8 cellular contexts compared by ENCODE assay signal in genomic region chr16:50367777-50368409, GRCh38. TPM values are rescaled to one million over a fixed set of nuclear protein-coding genes. Genes with fewer than 3 reads are reported as not detected.
DNase-seq lines count a peak whose midpoint lies in the region; ATAC-seq and TF ChIP-seq lines count a peak whose summit lies in the region.

No MANE protein-coding gene starts in this region.

- no peaks in the 10 kb centered on the region for H4K20me1 ChIP-seq in KMS-11 (ENCODE audit: insufficient read depth)

- peaks cover 40 to 67% (median 49%) of the 10 kb centered on the region in 4 donors for H3K4me1 Mint-ChIP-seq in CD4-positive, CD25-positive, alpha-beta regulatory T cell
- H3K4me1 Mint-ChIP-seq in dendritic cell treated with granulocyte-macrophage colony-stimulating factor and Interleukin-4, amounts not matched to agents 40 ng/mL and 50 ng/mL, for 4 days (ENCODE audit: low read depth), result peaks cover 38% of the 10 kb centered on the region
- peaks cover 36 to 54% of the 10 kb centered on the region in 2 donors for H3K4me1 Mint-ChIP-seq in natural killer cell treated with Interleukin-12 subunit alpha and Interleukin-12 subunit beta and Interleukin-15 and Interleukin-18, amount 100 ng/mL, for 72 hours (ENCODE audit: low read depth in 2 of 2)

- H3K27me3 ChIP-seq in CD4-positive, CD25-positive, alpha-beta regulatory T cell (ENCODE audit: control insufficient read depth, insufficient read depth, low read length), result no peaks in the 10 kb centered on the region
- no peaks in the 10 kb centered on the region for H3K27me3 ChIP-seq in KMS-11 (ENCODE audit: insufficient read depth, low read depth)

- H3K79me2 ChIP-seq in KMS-11 (ENCODE audit: insufficient read depth, low read depth), result peaks cover 41% of the 10 kb centered on the region

- TF ChIP-seq CTCF in KMS-11 (conservative IDR thresholded peaks at IDR 0.05; ENCODE audit: low read depth, low read length), result no peak

- no peak for ATAC-seq in CD4-positive, CD25-positive, alpha-beta regulatory T cell (ENCODE audit: low read depth in 2 of 2)
- ATAC-seq in natural killer cell treated with Interleukin-12 subunit alpha and Interleukin-12 subunit beta and Interleukin-15 and Interleukin-18, amount 100 ng/mL, for 72 hours, result no peak
- ATAC-seq in GM18868 (IDR thresholded peaks at IDR 0.05; ENCODE audit: unreplicated experiment), result no peak

- peaks cover 5% of the 10 kb centered on the region for H3K27me3 Mint-ChIP-seq in CD4-positive, CD25-positive, alpha-beta regulatory T cell
- H3K27me3 Mint-ChIP-seq in dendritic cell treated with granulocyte-macrophage colony-stimulating factor and Interleukin-4, amounts not matched to agents 40 ng/mL and 50 ng/mL, for 4 days, result peaks cover 3% of the 10 kb centered on the region
- H3K27me3 Mint-ChIP-seq in natural killer cell treated with Interleukin-12 subunit alpha and Interleukin-12 subunit beta and Interleukin-15 and Interleukin-18, amount 100 ng/mL, for 72 hours, result no peaks in the 10 kb centered on the region

- intact Hi-C loops in dendritic cell treated with granulocyte-macrophage colony-stimulating factor and Interleukin-4, amounts not matched to agents 40 ng/mL and 50 ng/mL, for 4 days (cut with micrococcal nuclease), result loop anchor here (10.0 kb wide), 4 partner anchors 213 to 437 kb away; partner anchors contain the start of genes CYLD and TENT4B

- peaks cover 28% of the 10 kb centered on the region for H3K36me3 ChIP-seq in CD4-positive, CD25-positive, alpha-beta regulatory T cell (ENCODE audit: control insufficient read depth, insufficient read depth, low read length)
- no peaks in the 10 kb centered on the region; the same call in 1 of the 2 replicates for H3K36me3 ChIP-seq in KMS-11 (ENCODE audit: insufficient read depth)

- peak overlapping the region; percentile 34; the same call in 1 of the 2 replicates for H2AFZ ChIP-seq in KMS-11 (ENCODE audit: low read depth)

- H3K27ac ChIP-seq in CD4-positive, CD25-positive, alpha-beta regulatory T cell (ENCODE audit: insufficient read depth, low read length, poor library complexity, severe bottlenecking), result peak overlapping the region; percentile 55
- H3K27ac ChIP-seq in KMS-11, result peak overlapping the region; percentile 30; the same call in 1 of the 2 replicates

- H3K4me1 ChIP-seq in CD4-positive, CD25-positive, alpha-beta regulatory T cell (ENCODE audit: control insufficient read depth, insufficient read depth, low read length, poor library complexity, severe bottlenecking), result peaks cover 37% of the 10 kb centered on the region
- peaks cover 28% of the 10 kb centered on the region for H3K4me1 ChIP-seq in KMS-11 (ENCODE audit: low read depth, poor library complexity, severe bottlenecking)

- peak overlapping the region; percentile 85 for H3K4me3 ChIP-seq in CD4-positive, CD25-positive, alpha-beta regulatory T cell (ENCODE audit: low read depth, low read length)
- no peak overlapping the region for H3K4me3 ChIP-seq in KMS-11 (IDR thresholded peaks at IDR 0.05; ENCODE audit: insufficient read depth, low read depth, low read length)

- H3K27ac Mint-ChIP-seq in CD4-positive, CD25-positive, alpha-beta regulatory T cell, result peak overlapping the region; percentile 88 to 96 (median 90)
- peak overlapping the region; percentile 63 for H3K27ac Mint-ChIP-seq in dendritic cell treated with granulocyte-macrophage colony-stimulating factor and Interleukin-4, amounts not matched to agents 40 ng/mL and 50 ng/mL, for 4 days
- peak overlapping the region; percentile 85 to 95 for H3K27ac Mint-ChIP-seq in natural killer cell treated with Interleukin-12 subunit alpha and Interleukin-12 subunit beta and Interleukin-15 and Interleukin-18, amount 100 ng/mL, for 72 hours

- H3K4me3 Mint-ChIP-seq in CD4-positive, CD25-positive, alpha-beta regulatory T cell, result peak overlapping the region; percentile 84 to 96 (median 91)
- H3K4me3 Mint-ChIP-seq in dendritic cell treated with granulocyte-macrophage colony-stimulating factor and Interleukin-4, amounts not matched to agents 40 ng/mL and 50 ng/mL, for 4 days, result peak overlapping the region; percentile 80
- peak overlapping the region; percentile 96 for H3K4me3 Mint-ChIP-seq in natural killer cell treated with Interleukin-12 subunit alpha and Interleukin-12 subunit beta and Interleukin-15 and Interleukin-18, amount 100 ng/mL, for 72 hours

- H3K9me3 ChIP-seq in CD4-positive, CD25-positive, alpha-beta regulatory T cell (ENCODE audit: control insufficient read depth in 2 of 2, low read length in 2 of 2), result no peaks in the 10 kb centered on the region

- H3K4me2 ChIP-seq in KMS-11, result peak overlapping the region; percentile 97

- peaks cover 21% of the 10 kb centered on the region for H3K36me3 Mint-ChIP-seq in CD4-positive, CD25-positive, alpha-beta regulatory T cell
- peaks cover 31% of the 10 kb centered on the region for H3K36me3 Mint-ChIP-seq in dendritic cell treated with granulocyte-macrophage colony-stimulating factor and Interleukin-4, amounts not matched to agents 40 ng/mL and 50 ng/mL, for 4 days (ENCODE audit: low read depth)
- H3K36me3 Mint-ChIP-seq in natural killer cell treated with Interleukin-12 subunit alpha and Interleukin-12 subunit beta and Interleukin-15 and Interleukin-18, amount 100 ng/mL, for 72 hours, result peaks cover 26% of the 10 kb centered on the region

- peak overlapping the region; percentile 79 for H3K9ac ChIP-seq in KMS-11

- no peaks in the 10 kb centered on the region for H3K9me3 Mint-ChIP-seq in CD4-positive, CD25-positive, alpha-beta regulatory T cell
- no peaks in the 10 kb centered on the region for H3K9me3 Mint-ChIP-seq in dendritic cell treated with granulocyte-macrophage colony-stimulating factor and Interleukin-4, amounts not matched to agents 40 ng/mL and 50 ng/mL, for 4 days
- no peaks in the 10 kb centered on the region for H3K9me3 Mint-ChIP-seq in natural killer cell treated with Interleukin-12 subunit alpha and Interleukin-12 subunit beta and Interleukin-15 and Interleukin-18, amount 100 ng/mL, for 72 hours

- DNase-seq in CD4-positive, CD25-positive, alpha-beta regulatory T cell, result no peak
- no peak for DNase-seq in natural killer cell treated with Interleukin-12 subunit alpha and Interleukin-12 subunit beta and Interleukin-15 and Interleukin-18, amount 100 ng/mL, for 72 hours (ENCODE audit: low spot score)
- DNase-seq in NCI-H226 (no peak), SIG-M5 treated with dmso at 0.1 percent for 504 hours (lab: John Stamatoyannopoulos, UW; ENCODE audit: unreplicated experiment) (no peak), RPMI8226 (no peak)

RNA-seq across cellular contexts. Expression of gene BRD7, which starts 0.9 kb away (rescaled TPM):
- total RNA-seq in CD4-positive, CD25-positive, alpha-beta regulatory T cell, result 88.6 TPM
- 10 to 100 TPM; 23.3 to 45.5 (median 32.1) TPM for polyA plus RNA-seq in CD4-positive, CD25-positive, alpha-beta regulatory T cell
- 10 to 100 TPM; 64.1 to 91.4 TPM for total RNA-seq in natural killer cell treated with Interleukin-12 subunit alpha and Interleukin-12 subunit beta and Interleukin-15 and Interleukin-18, amount 100 ng/mL, for 72 hours
